In genomic region chr11:66593650-66594049, GRCh38 we compare ENCODE assay signal across 1 cellular context.
A peak's percentile ranks its signal among the peaks of the same experiment; 100 is the strongest.
TF ChIP-seq lines count a peak whose summit lies in the region.

No MANE protein-coding gene starts in this region.

TF ChIP-seq in HepG2, 621 proteins besides CTCF, POLR2A, EP300 and RAD21:
- TF ChIP-seq ZNF430 (CRISPR knock-in tag; IDR thresholded peaks at IDR 0.05), result no peak
- 0 out of 2 replicates have a peak, but pooled peaks have one; percentile 18 for TF ChIP-seq CAMTA2 (CRISPR knock-in tag; IDR thresholded peaks at IDR 0.05; ENCODE audit: borderline replicate concordance)
- no peak for TF ChIP-seq ZZZ3 (CRISPR knock-in tag; IDR thresholded peaks at IDR 0.05; ENCODE audit: borderline replicate concordance)
- TF ChIP-seq HDAC1 (CRISPR knock-in tag; IDR thresholded peaks at IDR 0.05), result 0 out of 2 replicates have a peak, but pooled peaks have one; percentile 19
- TF ChIP-seq MXD1 (CRISPR knock-in tag; IDR thresholded peaks at IDR 0.05), result no peak
- no peak for TF ChIP-seq HHEX (CRISPR knock-in tag; IDR thresholded peaks at IDR 0.05)
- TF ChIP-seq ZNF629 (CRISPR knock-in tag; conservative IDR thresholded peaks at IDR 0.05), result peak; percentile 76
- TF ChIP-seq ZNF468 (CRISPR knock-in tag; IDR thresholded peaks at IDR 0.05), result 0 out of 2 replicates have a peak, but pooled peaks have one; percentile 59
TF ChIP-seq in HepG2: peak in this region for 4.
